9 cellular contexts compared by ENCODE assay signal in genomic region chr2:230712443-230713330, GRCh38. TPM values are rescaled to one million over a fixed set of nuclear protein-coding genes. Genes with fewer than 3 reads are reported as not detected.
DNase-seq lines count a peak whose midpoint lies in the region; ATAC-seq, FAIRE-seq and TF ChIP-seq lines count a peak whose summit lies in the region.
"Had no signal": no experiment of that assay in that cellular context is flagged by ENCODE, and none has a peak within 500 bp of the region (broad histone marks: within the 10 kb centered on the region; RNA-seq: fewer than 3 reads in every experiment).

TSS of gene CAB39 (plus strand) at chr2:230712842. CDS start at chr2:230760002, 47,160 bp downstream.

- in situ Hi-C loops in GM18951 (cut with MboI; ENCODE audit: low sequenced_read_pairs, unreplicated experiment): no loop called here

- no peaks in the 10 kb centered on the region for H3K9me3 ChIP-seq in keratinocyte (ENCODE audit: control insufficient read depth, low read depth, low read length)

- ATAC-seq in HG03196 (IDR thresholded peaks at IDR 0.05; ENCODE audit: unreplicated experiment): peak; percentile 87
- ATAC-seq in central memory CD8-positive, alpha-beta T cell (replicated peaks; ENCODE audit: extremely low read depth, poor library complexity, severe bottlenecking): peak; percentile 80

- TF ChIP-seq CTCF in AG09309 (IDR thresholded peaks at IDR 0.05; ENCODE audit: control insufficient read depth, insufficient read depth, low read depth, low read length, missing control alignments) (peak; percentile 58), keratinocyte (optimal IDR thresholded peaks at IDR 0.05 in 1 of 3, IDR thresholded peaks at IDR 0.05 in 1 of 3, conservative IDR thresholded peaks at IDR 0.05 in 1 of 3; ENCODE audit: extremely low read depth in 1 of 3, insufficient read depth in 2 of 3, low read length in 3 of 3) (peak; percentile 49 to 85 (median 62))

- H3K4me1 Mint-ChIP-seq in central memory CD8-positive, alpha-beta T cell: peaks cover 43% of the 10 kb centered on the region

- peak; percentile 87 for TF ChIP-seq POLR2A in GM18951 (IDR thresholded peaks at IDR 0.05; ENCODE audit: extremely low read depth, insufficient read depth, insufficient read length)

- H2AFZ ChIP-seq in keratinocyte (ENCODE audit: control insufficient read depth, low read length): peak within 1 kb of the TSS; percentile 94

- no peaks in the 10 kb centered on the region for H3K27me3 Mint-ChIP-seq in central memory CD8-positive, alpha-beta T cell

- H4K20me1 ChIP-seq in keratinocyte (ENCODE audit: control insufficient read depth, extremely low read depth, insufficient read depth, low read length): peaks cover 29% of the 10 kb centered on the region

- peak within 1 kb of the TSS; percentile 97 for H3K27ac ChIP-seq in keratinocyte (ENCODE audit: control insufficient read depth, insufficient read depth, low read length)

- no peaks in the 10 kb centered on the region for H3K27me3 ChIP-seq in keratinocyte (ENCODE audit: control insufficient read depth, extremely low read depth, insufficient read depth, low read length)

- H3K9me1 ChIP-seq in keratinocyte (ENCODE audit: control insufficient read depth, extremely low read depth, insufficient read depth, low read length): no peaks in the 10 kb centered on the region

- DNase-seq in AG09309 (ENCODE audit: low read depth) (no peak), NCI-H345 treated with DMSO at 0.1 percent for 48 hours (lab: John Stamatoyannopoulos, UW; ENCODE audit: unreplicated experiment) (peak; percentile 79), keratinocyte (ENCODE audit: low read depth, low spot score) (no peak)
- DNase-seq in activated CD4-positive, CD25-positive, alpha-beta regulatory T cell treated with anti-CD3 and anti-CD28 coated beads, Interleukin-2, amount 50 U/mL, for 16 hours (ENCODE audit: low read depth, low spot score): peak; percentile 75
- DNase-seq in central memory CD8-positive, alpha-beta T cell (ENCODE audit: low spot score in 2 of 2): peak; percentile 74 to 80
- peak; percentile 79 to 85 for DNase-seq in stimulated activated CD4-positive, alpha-beta T cell treated with anti-CD3 and anti-CD28 coated beads, Interleukin-15, amount 100 ng/mL, for 1 hour (ENCODE audit: low read depth in 1 of 2, low spot score in 1 of 2)

- peak within 1 kb of the TSS; percentile 94 for H3K4me3 Mint-ChIP-seq in central memory CD8-positive, alpha-beta T cell

- no peaks in the 10 kb centered on the region for H3K9me3 Mint-ChIP-seq in central memory CD8-positive, alpha-beta T cell

- dilution Hi-C loops in keratinocyte (cut with MboI; ENCODE audit: extremely low pct_ligation_motif_present, low sequenced_read_pairs): no loop called here

- FAIRE-seq in keratinocyte (lab: Jason Lieb, UNC): no peak
- FAIRE-seq: colon had no signal

- peaks cover 6 to 9% of the 10 kb centered on the region in 2 experiments for H3K36me3 ChIP-seq in keratinocyte (ENCODE audit: control insufficient read depth in 2 of 2, extremely low read depth in 1 of 2, insufficient read depth in 2 of 2, low read length in 2 of 2)

- H3K4me3 ChIP-seq in AG09309 (ENCODE audit: control insufficient read depth, low read depth, low read length): peak within 1 kb of the TSS; percentile 83
- peak within 1 kb of the TSS; percentile 90 to 92 (median 91) for H3K4me3 ChIP-seq in keratinocyte (ENCODE audit: control insufficient read depth in 2 of 3, extremely low read depth in 1 of 3, insufficient read depth in 2 of 3, low read depth in 1 of 3, low read length in 3 of 3)

- H3K36me3 Mint-ChIP-seq in central memory CD8-positive, alpha-beta T cell (ENCODE audit: insufficient read depth): peaks cover 21% of the 10 kb centered on the region

- H3K79me2 ChIP-seq in keratinocyte (ENCODE audit: control insufficient read depth, insufficient read depth, low read length): peaks cover 50% of the 10 kb centered on the region

- H3K4me1 ChIP-seq in keratinocyte (ENCODE audit: control insufficient read depth, extremely low read depth, insufficient read depth, low read length): peaks cover 34% of the 10 kb centered on the region

- peak within 1 kb of the TSS; percentile 90 for H3K27ac Mint-ChIP-seq in central memory CD8-positive, alpha-beta T cell (ENCODE audit: low read depth)

- H3K4me2 ChIP-seq in keratinocyte (ENCODE audit: control insufficient read depth, extremely low read depth, insufficient read depth, low read depth, low read length): peak within 1 kb of the TSS; percentile 98

- peak within 1 kb of the TSS; percentile 96 for H3K9ac ChIP-seq in keratinocyte (ENCODE audit: control insufficient read depth, extremely low read depth, insufficient read depth, low read length)

RNA-seq across cellular contexts. Expression of gene CAB39, which starts in this region (rescaled TPM):
- polyA plus RNA-seq in keratinocyte: 77.1 to 120 TPM (median 77.7 TPM) in 3 replicates
- polyA plus RNA-seq in keratinocyte (2011; ENCODE audit: low read depth): 98.7 TPM
- 60.1 and 121 TPM in 2 replicates for polyA plus RNA-seq in keratinocyte (2011; cell fraction: cytosol; rRNA removed)
- polyA plus RNA-seq in keratinocyte (2011; cell fraction: nucleus; rRNA removed): 91.8 and 105 TPM in 2 replicates
- 75.0 and 81.2 TPM in 2 replicates for polyA plus RNA-seq in keratinocyte (2012; ENCODE audit: low replicate concordance)
- 59.3 to 159 TPM (median 79.1 TPM) in 3 replicates for polyA minus RNA-seq in keratinocyte
- 87.7 TPM for polyA minus RNA-seq in keratinocyte (2011; cell fraction: cytosol; rRNA and poly(A)+ RNA removed)
- 67.4 and 142 TPM in 2 replicates for polyA minus RNA-seq in keratinocyte (2011; cell fraction: nucleus; rRNA and poly(A)+ RNA removed)

Comparison
In these comparisons a context has a peak if more than half of its experiments do, and no peak if none do; other contexts are left out.
1. DNase-seq: peak in NCI-H345 treated with DMSO at 0.1 percent for 48 hours (single experiment), activated CD4-positive, CD25-positive, alpha-beta regulatory T cell treated with anti-CD3 and anti-CD28 coated beads, Interleukin-2, amount 50 U/mL, for 16 hours (single experiment), central memory CD8-positive, alpha-beta T cell (2 of 2) and stimulated activated CD4-positive, alpha-beta T cell treated with anti-CD3 and anti-CD28 coated beads, Interleukin-15, amount 100 ng/mL, for 1 hour (2 of 2); none in AG09309 (single experiment) and keratinocyte (single experiment).